11 cellular contexts compared by ENCODE assay signal in the genomic region with DNA sequence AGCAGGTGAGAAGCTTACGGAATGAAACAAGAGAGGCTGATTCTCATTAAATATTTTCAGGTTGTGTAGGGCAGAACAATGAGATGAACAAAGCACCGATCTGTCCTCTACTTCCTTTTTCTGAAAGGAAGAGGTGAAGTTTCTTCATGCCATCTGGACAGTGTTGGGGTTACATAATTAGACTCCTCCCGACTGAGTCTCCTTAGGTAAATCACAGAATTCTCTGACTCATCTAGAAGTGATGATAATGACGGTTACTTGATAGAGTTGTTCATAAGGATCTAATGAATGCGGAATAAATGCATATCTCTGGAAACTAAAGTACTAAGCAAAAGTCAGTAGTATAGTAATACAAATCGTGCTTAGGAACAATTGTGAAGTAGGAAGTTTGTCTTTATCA. TPM values are rescaled to one million over a fixed set of nuclear protein-coding genes. Genes with fewer than 3 reads are reported as not detected.
DNase-seq lines count a peak whose midpoint lies in the region; ATAC-seq and TF ChIP-seq lines count a peak whose summit lies in the region.
"Had no signal": no experiment of that assay in that cellular context is flagged by ENCODE, and none has a peak within 500 bp of the region (broad histone marks: within the 10 kb centered on the region; RNA-seq: fewer than 3 reads in every experiment).

No MANE protein-coding gene starts in this region.

- H3K27me3 ChIP-seq in transverse colon = no peaks in the 10 kb centered on the region
- H3K27me3 ChIP-seq: sigmoid colon had no signal

- in situ Hi-C loops in transverse colon (cut with MboI; ENCODE audit: low pct_ligation_motif_present in 1 of 4, low pct_unique_long_range_greater_than_20kb in 1 of 4, low sequenced_read_pairs in 3 of 4) = no loop called here

- no peak overlapping the region for H3K27ac ChIP-seq in transverse colon

- TF ChIP-seq CTCF in CD14-positive monocyte (IDR thresholded peaks at IDR 0.05) (no peak), transverse colon (IDR thresholded peaks at IDR 0.05) (no peak)

- no peak for DNase-seq in CD14-positive monocyte (ENCODE audit: low spot score)
- DNase-seq in M059J (ENCODE audit: low read depth) = peak; percentile 9
- peak; percentile 61 for DNase-seq in cerebellar cortex (ENCODE audit: low spot score)
- no peak for DNase-seq in HuH-7 (ENCODE audit: low spot score)
- no peak for DNase-seq in mesenteric fat pad (ENCODE audit: low spot score)
- no peak for DNase-seq in transverse colon
- DNase-seq in amniotic stem cell (lab: John Stamatoyannopoulos, UW) = no peak
- DNase-seq: CD8-positive, alpha-beta T cell; sigmoid colon had no signal

- H3K36me3 Mint-ChIP-seq in CD14-positive monocyte = peaks cover 24 to 40% of the 10 kb centered on the region in 2 donors

- TF ChIP-seq EP300 in transverse colon (IDR thresholded peaks at IDR 0.05; ENCODE audit: low read depth) = no peak

- peaks cover 4 to 22% (median 15%) of the 10 kb centered on the region in 4 donors for H3K4me1 ChIP-seq in transverse colon

- peak overlapping the region in 1 of 2 donors; percentile 39 for H3K4me3 Mint-ChIP-seq in CD14-positive monocyte
- H3K4me3 Mint-ChIP-seq: CD8-positive, alpha-beta T cell; central memory CD8-positive, alpha-beta T cell had no signal

- H3K27ac Mint-ChIP-seq in CD14-positive monocyte = peak overlapping the region; percentile 78 to 95 (median 90)

- H3K27me3 Mint-ChIP-seq in CD14-positive monocyte (ENCODE audit: low read depth in 3 of 3) = no peaks in the 10 kb centered on the region
- H3K27me3 Mint-ChIP-seq: central memory CD8-positive, alpha-beta T cell had no signal

- no peak overlapping the region for H3K4me3 ChIP-seq in transverse colon
- H3K4me3 ChIP-seq: sigmoid colon had no signal

- WGBS in transverse colon (ENCODE audit: low coverage in 1 of 2), 2 donors = 68 to 74% methylated on average over 5 to 6 of the region's 6 CpGs

- H3K9me3 ChIP-seq in transverse colon = no peaks in the 10 kb centered on the region
- H3K9me3 ChIP-seq: sigmoid colon had no signal

- no peaks in the 10 kb centered on the region for H3K9me3 Mint-ChIP-seq in CD14-positive monocyte
- H3K9me3 Mint-ChIP-seq: CD8-positive, alpha-beta T cell; central memory CD8-positive, alpha-beta T cell had no signal

- no peak for TF ChIP-seq POLR2A in transverse colon (IDR thresholded peaks at IDR 0.05)

- peaks cover 53% of the 10 kb centered on the region for H3K4me1 Mint-ChIP-seq in CD14-positive monocyte

- peak; percentile 58 for ATAC-seq in GM19328 (IDR thresholded peaks at IDR 0.05; ENCODE audit: unreplicated experiment)
- ATAC-seq: CD8-positive, alpha-beta T cell had no signal

- intact Hi-C loops in CD14-positive monocyte (cut with micrococcal nuclease) (loop anchor here in 1 of 2 donors (2.0 kb wide), 1 partner anchor 14 kb away; no protein-coding TSS in a partner anchor), transverse colon (cut with DNase I; ENCODE audit: low total_unique reads) (no loop called here)

- no peaks in the 10 kb centered on the region for H3K36me3 ChIP-seq in transverse colon

RNA-seq across cellular contexts. Expression of gene CRTC3, which starts 21.2 kb away (rescaled TPM):
- polyA plus RNA-seq in CD14-positive monocyte = 10 to 100 TPM in 1 of 2 donors, 1 to 10 TPM in 1; 6.0 to 12.2 TPM
- 8.0 and 12.0 TPM in 2 replicates for total RNA-seq in M059J (2014; rRNA removed; shearing (Covaris generic))
- 45.7 TPM for total RNA-seq in mesenteric fat pad
- 10 to 100 TPM; 23.0 to 35.9 (median 24.1) TPM for total RNA-seq in transverse colon

Comparison
In these comparisons a context has a peak if more than half of its experiments do, and no peak if none do; other contexts are left out.
1. DNase-seq: peak in M059J (single experiment) and cerebellar cortex (single experiment); none in CD14-positive monocyte (single experiment), HuH-7 (single experiment), mesenteric fat pad (single experiment), transverse colon (single experiment) and amniotic stem cell (single experiment).